1 cellular context compared by ENCODE assay signal in the genomic region with DNA sequence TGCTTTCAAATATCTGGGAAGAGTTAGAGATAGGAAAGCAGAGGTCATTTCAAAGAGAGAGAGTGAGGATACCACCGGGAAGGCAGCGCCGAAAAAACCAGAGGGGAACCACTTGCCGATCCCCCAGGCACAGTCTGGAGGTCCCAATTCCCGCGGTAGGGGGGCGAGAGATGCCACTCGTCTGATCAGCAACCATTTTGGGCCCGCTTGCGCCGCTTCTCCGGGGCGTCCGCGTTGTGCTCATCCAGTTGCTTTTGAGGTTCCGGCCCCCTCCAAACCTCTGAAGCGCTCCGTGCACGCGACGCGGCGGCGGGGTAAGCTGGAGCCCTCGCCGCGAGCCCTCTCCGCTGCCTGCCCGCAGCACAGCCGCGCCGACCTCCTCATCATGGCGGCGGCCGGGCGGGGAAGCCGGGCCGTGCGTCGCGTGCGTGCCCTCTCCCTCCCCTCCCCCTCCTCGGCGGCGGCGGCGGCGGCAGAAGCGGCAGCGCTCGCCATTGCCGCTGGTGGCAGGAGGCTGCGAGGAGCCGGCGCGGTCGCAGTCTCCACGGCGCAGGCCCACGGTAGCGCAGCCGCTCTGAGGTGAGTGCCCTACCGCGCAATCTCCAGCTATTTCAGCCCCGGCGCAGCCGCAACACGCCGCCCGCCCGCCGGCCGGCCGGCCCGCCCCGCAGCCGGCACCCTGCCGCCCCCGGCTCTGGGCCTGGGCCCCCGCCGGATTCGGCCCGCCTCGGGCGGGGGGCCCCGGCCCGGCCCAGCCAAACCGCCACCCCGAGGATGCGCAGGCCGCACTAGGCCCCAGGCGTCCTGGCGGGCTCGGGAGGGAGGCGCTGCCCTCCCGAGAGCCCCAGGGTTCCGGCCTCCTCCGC.
TF ChIP-seq lines count a peak whose summit lies in the region.

A gene (plus strand): TSS at position 475 of the 866 bp plus-strand sequence. CDS start 45,632 bp downstream, outside the sequence.

TF ChIP-seq in K562, 482 proteins besides CTCF, POLR2A, EP300 and RAD21 (continued from another document and continues in another):
- TF ChIP-seq, protein P1, sequence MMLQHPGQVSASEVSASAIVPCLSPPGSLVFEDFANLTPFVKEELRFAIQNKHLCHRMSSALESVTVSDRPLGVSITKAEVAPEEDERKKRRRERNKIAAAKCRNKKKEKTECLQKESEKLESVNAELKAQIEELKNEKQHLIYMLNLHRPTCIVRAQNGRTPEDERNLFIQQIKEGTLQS (IDR thresholded peaks at IDR 0.05), result no peak
- TF ChIP-seq, protein P1 (CRISPR knock-in tag; conservative IDR thresholded peaks at IDR 0.05), result no peak; the same call in 1 of the 2 replicates
- TF ChIP-seq ZNF124 (CRISPR knock-in tag; IDR thresholded peaks at IDR 0.05) (0 out of 2 replicates have a peak, but pooled peaks have one; percentile 46), CHD4 (IDR thresholded peaks at IDR 0.05; ENCODE audit: insufficient read depth, insufficient replicate concordance, low read depth, low read length, poor library complexity, severe bottlenecking) (peak; percentile 49), KDM2B (CRISPR knock-in tag; IDR thresholded peaks at IDR 0.05) (no peak; the same call in 1 of the 2 replicates), ESRRA (IDR thresholded peaks at IDR 0.05; ENCODE audit: borderline replicate concordance, low read depth) (peak; percentile 90), RAD51 (IDR thresholded peaks at IDR 0.05; ENCODE audit: borderline replicate concordance, low read depth) (peak; percentile 21; the same call in 1 of the 2 replicates), ZNF785 (CRISPR knock-in tag; IDR thresholded peaks at IDR 0.05) (no peak), RBM25 (IDR thresholded peaks at IDR 0.05; ENCODE audit: low read depth, low read length, severe bottlenecking) (peak; percentile 98), CXXC5 (CRISPR knock-in tag; IDR thresholded peaks at IDR 0.05) (peak; percentile 100), L3MBTL2 (IDR thresholded peaks at IDR 0.05) (peak; percentile 89), ZC3H8 (IDR thresholded peaks at IDR 0.05) (no peak), ZBED1 (IDR thresholded peaks at IDR 0.05) (peak; percentile 64; the same call in 1 of the 2 replicates), DDX20 (tag; IDR thresholded peaks at IDR 0.05; ENCODE audit: low read depth) (no peak), SMARCA4 (IDR thresholded peaks at IDR 0.05) (peak; percentile 61), ZNF586 (CRISPR knock-in tag; conservative IDR thresholded peaks at IDR 0.05) (no peak), MYNN (IDR thresholded peaks at IDR 0.05) (peak; percentile 67; the same call in 1 of the 2 replicates), MYNN (CRISPR knock-in tag; IDR thresholded peaks at IDR 0.05) (no peak), CREB1 (IDR thresholded peaks at IDR 0.05) (peak; percentile 83), CREB1 (CRISPR knock-in tag; IDR thresholded peaks at IDR 0.05) (peak; percentile 87), YY1 (IDR thresholded peaks at IDR 0.05; ENCODE audit: borderline replicate concordance in 1 of 3, control insufficient read depth in 1 of 3, extremely low read depth in 1 of 3, insufficient read depth in 3 of 3, insufficient read length in 1 of 3, insufficient replicate concordance in 2 of 3, low read depth in 1 of 3, low read length in 2 of 3) (peak; percentile 95 to 99 (median 99)), CBFA2T3 (IDR thresholded peaks at IDR 0.05) (no peak), ARID2 (IDR thresholded peaks at IDR 0.05) (peak; percentile 1; the same call in 1 of the 2 replicates), ZNF583 (CRISPR knock-in tag; IDR thresholded peaks at IDR 0.05) (peak; percentile 83; the same call in 1 of the 2 replicates), ETV5 (CRISPR knock-in tag; IDR thresholded peaks at IDR 0.05; ENCODE audit: low read depth) (peak; percentile 79), SMC3 (conservative IDR thresholded peaks at IDR 0.05; ENCODE audit: insufficient read depth, low read depth, low read length) (no peak), SOX6 (IDR thresholded peaks at IDR 0.05) (peak; percentile 81; the same call in 1 of the 2 replicates), TBL1XR1 (IDR thresholded peaks at IDR 0.05; ENCODE audit: low read length in 2 of 2) (peak in 1 of 2 experiments; percentile 24; a peak in 1 of 4 replicates), RBBP5 (IDR thresholded peaks at IDR 0.05; ENCODE audit: borderline replicate concordance, insufficient read depth, low read length, poor library complexity, severe bottlenecking) (peak; percentile 95), KLF1 (tag; IDR thresholded peaks at IDR 0.05) (peak; percentile 44; the same call in 1 of the 2 replicates), ELF1 (tag; IDR thresholded peaks at IDR 0.05) (peak; percentile 25), MTA3 (IDR thresholded peaks at IDR 0.05; ENCODE audit: borderline replicate concordance) (peak; percentile 97), MTA1 (IDR thresholded peaks at IDR 0.05; ENCODE audit: borderline replicate concordance) (no peak)
- TF ChIP-seq, protein P2, sequence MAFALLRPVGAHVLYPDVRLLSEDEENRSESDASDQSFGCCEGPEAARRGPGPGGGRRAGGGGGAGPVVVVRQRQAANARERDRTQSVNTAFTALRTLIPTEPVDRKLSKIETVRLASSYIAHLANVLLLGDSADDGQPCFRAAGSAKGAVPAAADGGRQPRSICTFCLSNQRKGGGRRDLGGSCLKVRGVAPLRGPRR (CRISPR knock-in tag; IDR thresholded peaks at IDR 0.05), result no peak
- TF ChIP-seq, protein P3, sequence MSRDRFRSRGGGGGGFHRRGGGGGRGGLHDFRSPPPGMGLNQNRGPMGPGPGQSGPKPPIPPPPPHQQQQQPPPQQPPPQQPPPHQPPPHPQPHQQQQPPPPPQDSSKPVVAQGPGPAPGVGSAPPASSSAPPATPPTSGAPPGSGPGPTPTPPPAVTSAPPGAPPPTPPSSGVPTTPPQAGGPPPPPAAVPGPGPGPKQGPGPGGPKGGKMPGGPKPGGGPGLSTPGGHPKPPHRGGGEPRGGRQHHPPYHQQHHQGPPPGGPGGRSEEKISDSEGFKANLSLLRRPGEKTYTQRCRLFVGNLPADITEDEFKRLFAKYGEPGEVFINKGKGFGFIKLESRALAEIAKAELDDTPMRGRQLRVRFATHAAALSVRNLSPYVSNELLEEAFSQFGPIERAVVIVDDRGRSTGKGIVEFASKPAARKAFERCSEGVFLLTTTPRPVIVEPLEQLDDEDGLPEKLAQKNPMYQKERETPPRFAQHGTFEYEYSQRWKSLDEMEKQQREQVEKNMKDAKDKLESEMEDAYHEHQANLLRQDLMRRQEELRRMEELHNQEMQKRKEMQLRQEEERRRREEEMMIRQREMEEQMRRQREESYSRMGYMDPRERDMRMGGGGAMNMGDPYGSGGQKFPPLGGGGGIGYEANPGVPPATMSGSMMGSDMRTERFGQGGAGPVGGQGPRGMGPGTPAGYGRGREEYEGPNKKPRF (IDR thresholded peaks at IDR 0.05; ENCODE audit: low read depth, low read length), result no peak
- TF ChIP-seq, protein P4, sequence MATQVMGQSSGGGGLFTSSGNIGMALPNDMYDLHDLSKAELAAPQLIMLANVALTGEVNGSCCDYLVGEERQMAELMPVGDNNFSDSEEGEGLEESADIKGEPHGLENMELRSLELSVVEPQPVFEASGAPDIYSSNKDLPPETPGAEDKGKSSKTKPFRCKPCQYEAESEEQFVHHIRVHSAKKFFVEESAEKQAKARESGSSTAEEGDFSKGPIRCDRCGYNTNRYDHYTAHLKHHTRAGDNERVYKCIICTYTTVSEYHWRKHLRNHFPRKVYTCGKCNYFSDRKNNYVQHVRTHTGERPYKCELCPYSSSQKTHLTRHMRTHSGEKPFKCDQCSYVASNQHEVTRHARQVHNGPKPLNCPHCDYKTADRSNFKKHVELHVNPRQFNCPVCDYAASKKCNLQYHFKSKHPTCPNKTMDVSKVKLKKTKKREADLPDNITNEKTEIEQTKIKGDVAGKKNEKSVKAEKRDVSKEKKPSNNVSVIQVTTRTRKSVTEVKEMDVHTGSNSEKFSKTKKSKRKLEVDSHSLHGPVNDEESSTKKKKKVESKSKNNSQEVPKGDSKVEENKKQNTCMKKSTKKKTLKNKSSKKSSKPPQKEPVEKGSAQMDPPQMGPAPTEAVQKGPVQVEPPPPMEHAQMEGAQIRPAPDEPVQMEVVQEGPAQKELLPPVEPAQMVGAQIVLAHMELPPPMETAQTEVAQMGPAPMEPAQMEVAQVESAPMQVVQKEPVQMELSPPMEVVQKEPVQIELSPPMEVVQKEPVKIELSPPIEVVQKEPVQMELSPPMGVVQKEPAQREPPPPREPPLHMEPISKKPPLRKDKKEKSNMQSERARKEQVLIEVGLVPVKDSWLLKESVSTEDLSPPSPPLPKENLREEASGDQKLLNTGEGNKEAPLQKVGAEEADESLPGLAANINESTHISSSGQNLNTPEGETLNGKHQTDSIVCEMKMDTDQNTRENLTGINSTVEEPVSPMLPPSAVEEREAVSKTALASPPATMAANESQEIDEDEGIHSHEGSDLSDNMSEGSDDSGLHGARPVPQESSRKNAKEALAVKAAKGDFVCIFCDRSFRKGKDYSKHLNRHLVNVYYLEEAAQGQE (CRISPR knock-in tag; IDR thresholded peaks at IDR 0.05; ENCODE audit: low read depth), result peak; percentile 81
- TF ChIP-seq, protein P5, sequence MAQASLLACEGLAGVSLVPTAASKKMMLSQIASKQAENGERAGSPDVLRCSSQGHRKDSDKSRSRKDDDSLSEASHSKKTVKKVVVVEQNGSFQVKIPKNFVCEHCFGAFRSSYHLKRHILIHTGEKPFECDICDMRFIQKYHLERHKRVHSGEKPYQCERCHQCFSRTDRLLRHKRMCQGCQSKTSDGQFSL (CRISPR knock-in tag; IDR thresholded peaks at IDR 0.05), result peak; percentile 93
- TF ChIP-seq, protein P5 (tag; IDR thresholded peaks at IDR 0.05), result no peak
- TF ChIP-seq, protein P6, sequence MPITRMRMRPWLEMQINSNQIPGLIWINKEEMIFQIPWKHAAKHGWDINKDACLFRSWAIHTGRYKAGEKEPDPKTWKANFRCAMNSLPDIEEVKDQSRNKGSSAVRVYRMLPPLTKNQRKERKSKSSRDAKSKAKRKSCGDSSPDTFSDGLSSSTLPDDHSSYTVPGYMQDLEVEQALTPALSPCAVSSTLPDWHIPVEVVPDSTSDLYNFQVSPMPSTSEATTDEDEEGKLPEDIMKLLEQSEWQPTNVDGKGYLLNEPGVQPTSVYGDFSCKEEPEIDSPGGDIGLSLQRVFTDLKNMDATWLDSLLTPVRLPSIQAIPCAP (CRISPR knock-in tag; IDR thresholded peaks at IDR 0.05; ENCODE audit: borderline replicate concordance), result no peak
- TF ChIP-seq, protein P7, sequence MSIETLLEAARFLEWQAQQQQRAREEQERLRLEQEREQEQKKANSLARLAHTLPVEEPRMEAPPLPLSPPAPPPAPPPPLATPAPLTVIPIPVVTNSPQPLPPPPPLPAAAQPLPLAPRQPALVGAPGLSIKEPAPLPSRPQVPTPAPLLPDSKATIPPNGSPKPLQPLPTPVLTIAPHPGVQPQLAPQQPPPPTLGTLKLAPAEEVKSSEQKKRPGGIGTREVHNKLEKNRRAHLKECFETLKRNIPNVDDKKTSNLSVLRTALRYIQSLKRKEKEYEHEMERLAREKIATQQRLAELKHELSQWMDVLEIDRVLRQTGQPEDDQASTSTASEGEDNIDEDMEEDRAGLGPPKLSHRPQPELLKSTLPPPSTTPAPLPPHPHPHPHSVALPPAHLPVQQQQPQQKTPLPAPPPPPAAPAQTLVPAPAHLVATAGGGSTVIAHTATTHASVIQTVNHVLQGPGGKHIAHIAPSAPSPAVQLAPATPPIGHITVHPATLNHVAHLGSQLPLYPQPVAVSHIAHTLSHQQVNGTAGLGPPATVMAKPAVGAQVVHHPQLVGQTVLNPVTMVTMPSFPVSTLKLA (conservative IDR thresholded peaks at IDR 0.05), result peak; percentile 58 to 88
- TF ChIP-seq, protein P8, sequence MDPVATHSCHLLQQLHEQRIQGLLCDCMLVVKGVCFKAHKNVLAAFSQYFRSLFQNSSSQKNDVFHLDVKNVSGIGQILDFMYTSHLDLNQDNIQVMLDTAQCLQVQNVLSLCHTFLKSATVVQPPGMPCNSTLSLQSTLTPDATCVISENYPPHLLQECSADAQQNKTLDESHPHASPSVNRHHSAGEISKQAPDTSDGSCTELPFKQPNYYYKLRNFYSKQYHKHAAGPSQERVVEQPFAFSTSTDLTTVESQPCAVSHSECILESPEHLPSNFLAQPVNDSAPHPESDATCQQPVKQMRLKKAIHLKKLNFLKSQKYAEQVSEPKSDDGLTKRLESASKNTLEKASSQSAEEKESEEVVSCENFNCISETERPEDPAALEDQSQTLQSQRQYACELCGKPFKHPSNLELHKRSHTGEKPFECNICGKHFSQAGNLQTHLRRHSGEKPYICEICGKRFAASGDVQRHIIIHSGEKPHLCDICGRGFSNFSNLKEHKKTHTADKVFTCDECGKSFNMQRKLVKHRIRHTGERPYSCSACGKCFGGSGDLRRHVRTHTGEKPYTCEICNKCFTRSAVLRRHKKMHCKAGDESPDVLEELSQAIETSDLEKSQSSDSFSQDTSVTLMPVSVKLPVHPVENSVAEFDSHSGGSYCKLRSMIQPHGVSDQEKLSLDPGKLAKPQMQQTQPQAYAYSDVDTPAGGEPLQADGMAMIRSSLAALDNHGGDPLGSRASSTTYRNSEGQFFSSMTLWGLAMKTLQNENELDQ (CRISPR knock-in tag; IDR thresholded peaks at IDR 0.05; ENCODE audit: borderline replicate concordance), result no peak
- TF ChIP-seq, protein P9, sequence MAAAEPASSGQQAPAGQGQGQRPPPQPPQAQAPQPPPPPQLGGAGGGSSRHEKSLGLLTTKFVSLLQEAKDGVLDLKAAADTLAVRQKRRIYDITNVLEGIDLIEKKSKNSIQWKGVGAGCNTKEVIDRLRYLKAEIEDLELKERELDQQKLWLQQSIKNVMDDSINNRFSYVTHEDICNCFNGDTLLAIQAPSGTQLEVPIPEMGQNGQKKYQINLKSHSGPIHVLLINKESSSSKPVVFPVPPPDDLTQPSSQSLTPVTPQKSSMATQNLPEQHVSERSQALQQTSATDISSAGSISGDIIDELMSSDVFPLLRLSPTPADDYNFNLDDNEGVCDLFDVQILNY (CRISPR knock-in tag; IDR thresholded peaks at IDR 0.05), result peak; percentile 83; the same call in 1 of the 2 replicates
- TF ChIP-seq, protein P10, sequence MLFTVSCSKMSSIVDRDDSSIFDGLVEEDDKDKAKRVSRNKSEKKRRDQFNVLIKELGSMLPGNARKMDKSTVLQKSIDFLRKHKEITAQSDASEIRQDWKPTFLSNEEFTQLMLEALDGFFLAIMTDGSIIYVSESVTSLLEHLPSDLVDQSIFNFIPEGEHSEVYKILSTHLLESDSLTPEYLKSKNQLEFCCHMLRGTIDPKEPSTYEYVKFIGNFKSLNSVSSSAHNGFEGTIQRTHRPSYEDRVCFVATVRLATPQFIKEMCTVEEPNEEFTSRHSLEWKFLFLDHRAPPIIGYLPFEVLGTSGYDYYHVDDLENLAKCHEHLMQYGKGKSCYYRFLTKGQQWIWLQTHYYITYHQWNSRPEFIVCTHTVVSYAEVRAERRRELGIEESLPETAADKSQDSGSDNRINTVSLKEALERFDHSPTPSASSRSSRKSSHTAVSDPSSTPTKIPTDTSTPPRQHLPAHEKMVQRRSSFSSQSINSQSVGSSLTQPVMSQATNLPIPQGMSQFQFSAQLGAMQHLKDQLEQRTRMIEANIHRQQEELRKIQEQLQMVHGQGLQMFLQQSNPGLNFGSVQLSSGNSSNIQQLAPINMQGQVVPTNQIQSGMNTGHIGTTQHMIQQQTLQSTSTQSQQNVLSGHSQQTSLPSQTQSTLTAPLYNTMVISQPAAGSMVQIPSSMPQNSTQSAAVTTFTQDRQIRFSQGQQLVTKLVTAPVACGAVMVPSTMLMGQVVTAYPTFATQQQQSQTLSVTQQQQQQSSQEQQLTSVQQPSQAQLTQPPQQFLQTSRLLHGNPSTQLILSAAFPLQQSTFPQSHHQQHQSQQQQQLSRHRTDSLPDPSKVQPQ (CRISPR knock-in tag; IDR thresholded peaks at IDR 0.05; ENCODE audit: borderline replicate concordance), result no peak
